ENCODE assay signal across 8 cellular contexts in genomic region chr9:74951107-74951720, GRCh38. TPM values are rescaled to one million over a fixed set of nuclear protein-coding genes. Genes with fewer than 3 reads are reported as not detected.
A peak's percentile ranks its signal among the peaks of the same experiment; 100 is the strongest.
DNase-seq lines count a peak whose midpoint lies in the region; ATAC-seq and TF ChIP-seq lines count a peak whose summit lies in the region.

No MANE protein-coding gene starts in this region.

- H3K4me3 ChIP-seq in OCI-LY1 (ENCODE audit: low read depth, low read length, poor library complexity, severe bottlenecking), result peak overlapping the region; percentile 95
- H3K4me3 ChIP-seq in endocrine pancreas (ENCODE audit: control insufficient read depth, insufficient read depth, low read length), result peak overlapping the region; percentile 85
- peak overlapping the region; percentile 99 for H3K4me3 ChIP-seq in neuron (ENCODE audit: low read length)

- H3K4me1 ChIP-seq in OCI-LY1 (ENCODE audit: insufficient read depth, low read length, severe bottlenecking) (peaks cover 43% of the 10 kb centered on the region), endocrine pancreas (ENCODE audit: control insufficient read depth, insufficient read depth, low read length) (no peaks in the 10 kb centered on the region), neuron (ENCODE audit: insufficient read depth, low read length) (peaks cover 8% of the 10 kb centered on the region)

- peak overlapping the region; percentile 88 for H3K9ac ChIP-seq in OCI-LY1 (ENCODE audit: low read length)
- H3K9ac ChIP-seq in endocrine pancreas (ENCODE audit: control insufficient read depth, insufficient read depth, low read length), result peak overlapping the region; percentile 34

- H3K27me3 ChIP-seq in OCI-LY1 (ENCODE audit: insufficient read depth, low read length), result no peaks in the 10 kb centered on the region
- H3K27me3 ChIP-seq in endocrine pancreas (ENCODE audit: control insufficient read depth, insufficient read depth, low read length), result no peaks in the 10 kb centered on the region
- no peaks in the 10 kb centered on the region for H3K27me3 ChIP-seq in neuron (ENCODE audit: insufficient read depth, low read length)

- peaks cover 16% of the 10 kb centered on the region for H3K79me2 ChIP-seq in OCI-LY1 (ENCODE audit: insufficient read depth, low read length)

- no peak for DNase-seq in CD14-positive monocyte (ENCODE audit: low spot score)
- DNase-seq in SHP77 treated with DMSO at 0.1 percent for 48 hours (lab: John Stamatoyannopoulos, UW), result no peak
- DNase-seq in DMS153 (lab: John Stamatoyannopoulos, UW), result no peak
- no peak for DNase-seq in NCI-H1694 (lab: John Stamatoyannopoulos, UW)

- peaks cover 2 to 3% of the 10 kb centered on the region in 2 donors for H3K36me3 Mint-ChIP-seq in CD14-positive monocyte

- H3K27ac ChIP-seq in OCI-LY1 (ENCODE audit: low read depth, low read length, poor library complexity, severe bottlenecking), result peak overlapping the region; percentile 49

- H3F3A ChIP-seq in OCI-LY1 (ENCODE audit: insufficient read depth, low read length), result no peaks in the 10 kb centered on the region

- H3K4me3 Mint-ChIP-seq in CD14-positive monocyte, result peak overlapping the region; percentile 98 to 99

- peaks cover 5% of the 10 kb centered on the region; the same call in 1 of the 2 replicates for H3K36me3 ChIP-seq in OCI-LY1 (ENCODE audit: insufficient read depth, low read length)
- H3K36me3 ChIP-seq in endocrine pancreas (ENCODE audit: control insufficient read depth, insufficient read depth, low read length), result no peaks in the 10 kb centered on the region
- no peaks in the 10 kb centered on the region for H3K36me3 ChIP-seq in neuron (ENCODE audit: insufficient read depth, low read length)

- no peak for ATAC-seq in HG02571 (IDR thresholded peaks at IDR 0.05; ENCODE audit: unreplicated experiment)

- no peaks in the 10 kb centered on the region for H4K20me1 ChIP-seq in OCI-LY1 (ENCODE audit: insufficient read depth, low read length)

- H3K9me3 Mint-ChIP-seq in CD14-positive monocyte, result peaks cover 0 to 2% (median 0%) of the 10 kb centered on the region in 7 donors

- H2AFZ ChIP-seq in OCI-LY1 (ENCODE audit: low read length) (no peak overlapping the region), neuron (ENCODE audit: low read depth, low read length) (peak overlapping the region; percentile 94)

- H3K9me2 ChIP-seq in OCI-LY1 (ENCODE audit: low read depth, low read length), result no peaks in the 10 kb centered on the region

- no peak for TF ChIP-seq CTCF in CD14-positive monocyte (IDR thresholded peaks at IDR 0.05)
- no peak for TF ChIP-seq CTCF in OCI-LY1 (IDR thresholded peaks at IDR 0.05; ENCODE audit: low read length)

- H3K9me3 ChIP-seq in OCI-LY1 (ENCODE audit: low read length) (no peaks in the 10 kb centered on the region), endocrine pancreas (ENCODE audit: control insufficient read depth, low read length) (no peaks in the 10 kb centered on the region), neuron (ENCODE audit: low read length) (no peaks in the 10 kb centered on the region)

- peak overlapping the region; percentile 91 for H3K4me2 ChIP-seq in OCI-LY1 (ENCODE audit: low read length)

- H3K27ac Mint-ChIP-seq in CD14-positive monocyte, result peak overlapping the region in 4 of 7 donors; percentile 11 to 96 (median 86)

- intact Hi-C loops in CD14-positive monocyte (cut with micrococcal nuclease), result loop anchor here in 1 of 2 donors (10.0 kb wide), 1 partner anchor 74 kb away; the partner anchor contains the start of gene CARNMT1

- H3K4me1 Mint-ChIP-seq in CD14-positive monocyte, result peaks cover 23% of the 10 kb centered on the region

- peaks cover 0 to 3% (median 2%) of the 10 kb centered on the region in 3 donors for H3K27me3 Mint-ChIP-seq in CD14-positive monocyte (ENCODE audit: low read depth in 3 of 3)

RNA-seq across cellular contexts. Expression of gene C9orf40, which starts 1.5 kb away (rescaled TPM):
- polyA plus RNA-seq in CD14-positive monocyte, result 1 to 10 TPM in 1 of 2 donors, under 1 TPM in 1; 0.44 to 1.1 TPM
